34 cellular contexts compared by ENCODE assay signal in genomic region chr3:106714400-106714799, GRCh38.
"Had no signal": no experiment of that assay in that cellular context is flagged by ENCODE, and none has a peak within 500 bp of the region (broad histone marks: within the 10 kb centered on the region; RNA-seq: fewer than 3 reads in every experiment).

No MANE protein-coding gene starts in this region.

- H3K36me3 ChIP-seq: brain microvascular endothelial cell had no signal

- H3K27ac Mint-ChIP-seq: activated CD4-positive, alpha-beta memory T cell treated with anti-CD3 and anti-CD28 coated beads for 36 hours; activated CD4-positive, alpha-beta T cell treated with anti-CD3 and anti-CD28 coated beads for 36 hours; activated CD4-positive, alpha-beta T cell treated with anti-CD3 and anti-CD28 coated beads, Interleukin-2, amount 10 ng/mL, durations not matched to agents 7 days and 5 days; activated naive CD4-positive, alpha-beta T cell treated with anti-CD3 and anti-CD28 coated beads for 36 hours; activated naive CD8-positive, alpha-beta T cell; activated naive CD8-positive, alpha-beta T cell treated with anti-CD3 and anti-CD28 coated beads, Interleukin-2, amount 50 U/mL, for 24 hours; activated T-helper 1 cell treated with anti-CD3 and anti-CD28 coated beads, Interleukin-12 subunit alpha, Interleukin-12 subunit beta, Interleukin-2, Interleukin-4 antibody, amounts not matched to agents 30 ng/mL and 10 ng/mL and 1 ng/mL, durations not matched to agents 14 hours and 24 hours and 36 hours; WTC11 had no signal

- H3K27ac ChIP-seq: brain microvascular endothelial cell had no signal

- H3K9me3 Mint-ChIP-seq: activated CD4-positive, alpha-beta memory T cell treated with anti-CD3 and anti-CD28 coated beads for 36 hours; activated CD4-positive, alpha-beta T cell treated with anti-CD3 and anti-CD28 coated beads, Interleukin-2, amount 10 ng/mL, durations not matched to agents 7 days and 5 days; activated naive CD4-positive, alpha-beta T cell treated with anti-CD3 and anti-CD28 coated beads for 36 hours; activated naive CD8-positive, alpha-beta T cell treated with anti-CD3 and anti-CD28 coated beads, Interleukin-2, amount 50 U/mL, for 24 hours; activated T-cell treated with anti-CD3 and anti-CD28 coated beads, Interleukin-2, amount 50 U/mL, for 4 hours; activated T-helper 1 cell treated with anti-CD3 and anti-CD28 coated beads, Interleukin-12 subunit alpha, Interleukin-12 subunit beta, Interleukin-2, Interleukin-4 antibody, amounts not matched to agents 30 ng/mL and 10 ng/mL and 1 ng/mL, durations not matched to agents 14 hours and 24 hours and 36 hours had no signal

- DNase-seq: activated CD4-positive, alpha-beta memory T cell treated with anti-CD3 and anti-CD28 coated beads for 36 hours; activated CD4-positive, alpha-beta T cell treated with anti-CD3 and anti-CD28 coated beads for 36 hours; activated CD4-positive, alpha-beta T cell treated with anti-CD3 and anti-CD28 coated beads, Interleukin-2, amount 10 ng/mL, durations not matched to agents 7 days and 5 days; activated CD8-positive, alpha-beta memory T cell treated with anti-CD3 and anti-CD28 coated beads, Interleukin-2, amount 50 U/mL, for 4 hours; activated gamma-delta T cell treated with Interleukin-2 at 50 U/mL for 16 hours; activated naive CD4-positive, alpha-beta T cell treated with anti-CD3 and anti-CD28 coated beads for 36 hours; activated naive CD8-positive, alpha-beta T cell treated with anti-CD3 and anti-CD28 coated beads, Interleukin-2, amount 50 U/mL, for 24 hours; activated T-cell treated with anti-CD3 and anti-CD28 coated beads for 4 hours; activated T-cell treated with anti-CD3 and anti-CD28 coated beads, Interleukin-2, amount 50 U/mL, for 4 hours; amniotic stem cell; aorta; brain microvascular endothelial cell; central memory CD4-positive, alpha-beta T cell; NCI-H1048; NCI-H1105 treated with DMSO at 0.1 percent for 48 hours; NCI-H1436; NCI-H1694; NCI-H1930; NCI-H2081 treated with DMSO at 0.1 percent for 48 hours; NCI-H2171 treated with DMSO at 0.1 percent for 48 hours; NCI-H2227 treated with DMSO at 0.1 percent for 48 hours; NCI-H446 treated with DMSO at 0.1 percent for 48 hours; NCI-H524; NCI-H69; NK-92 treated with Interleukin-12 subunit alpha and Interleukin-12 subunit beta, amount 100 ng/mL, for 24 hours; Right ventricle myocardium superior; SW 1271; T-helper 1 cell; T-helper 2 cell; T1000 had no signal

- H3K27me3 ChIP-seq: brain microvascular endothelial cell had no signal

- H3K4me3 Mint-ChIP-seq: activated CD4-positive, alpha-beta memory T cell treated with anti-CD3 and anti-CD28 coated beads for 36 hours; activated CD4-positive, alpha-beta T cell treated with anti-CD3 and anti-CD28 coated beads for 36 hours; activated CD4-positive, alpha-beta T cell treated with anti-CD3 and anti-CD28 coated beads, Interleukin-2, amount 10 ng/mL, durations not matched to agents 7 days and 5 days; activated naive CD4-positive, alpha-beta T cell treated with anti-CD3 and anti-CD28 coated beads for 36 hours; activated naive CD8-positive, alpha-beta T cell; activated naive CD8-positive, alpha-beta T cell treated with anti-CD3 and anti-CD28 coated beads, Interleukin-2, amount 50 U/mL, for 24 hours; activated T-cell treated with anti-CD3 and anti-CD28 coated beads, Interleukin-2, amount 50 U/mL, for 4 hours; activated T-helper 1 cell treated with anti-CD3 and anti-CD28 coated beads, Interleukin-12 subunit alpha, Interleukin-12 subunit beta, Interleukin-2, Interleukin-4 antibody, amounts not matched to agents 30 ng/mL and 10 ng/mL and 1 ng/mL, durations not matched to agents 14 hours and 24 hours and 36 hours; WTC11 had no signal

- H3K4me1 Mint-ChIP-seq: activated CD4-positive, alpha-beta T cell treated with anti-CD3 and anti-CD28 coated beads for 36 hours; activated CD4-positive, alpha-beta T cell treated with anti-CD3 and anti-CD28 coated beads, Interleukin-2, amount 10 ng/mL, durations not matched to agents 7 days and 5 days; activated naive CD8-positive, alpha-beta T cell treated with anti-CD3 and anti-CD28 coated beads, Interleukin-2, amount 50 U/mL, for 24 hours; WTC11 had no signal

- H3K36me3 Mint-ChIP-seq: activated CD4-positive, alpha-beta memory T cell treated with anti-CD3 and anti-CD28 coated beads for 36 hours; activated naive CD8-positive, alpha-beta T cell; WTC11 had no signal

- H3K4me3 ChIP-seq: K562 had no signal
